9 cellular contexts compared by ENCODE assay signal in the genomic region with DNA sequence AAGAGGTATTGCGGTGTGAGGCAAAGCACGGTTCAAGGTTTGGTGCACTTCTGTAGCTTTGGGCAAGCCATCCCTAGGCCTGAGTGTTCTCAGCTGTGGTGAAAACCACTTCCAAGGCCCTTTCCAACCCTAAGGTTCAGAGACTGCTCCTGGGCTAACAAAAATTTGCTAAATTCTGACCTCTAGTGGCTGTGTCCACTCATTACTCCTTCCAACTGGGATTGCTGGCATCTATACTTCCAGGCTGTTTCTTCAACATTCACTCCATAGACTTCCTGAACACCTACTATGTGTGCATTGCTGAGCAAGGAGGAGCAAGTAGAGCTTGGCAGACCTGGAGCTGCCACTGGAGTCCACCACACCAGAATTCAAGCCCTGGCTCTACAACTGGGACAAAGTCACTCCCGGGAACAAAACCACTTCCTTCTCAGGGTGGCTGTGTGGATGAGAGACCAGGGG. TPM values are rescaled to one million over a fixed set of nuclear protein-coding genes. Genes with fewer than 3 reads are reported as not detected.
DNase-seq lines count a peak whose midpoint lies in the region; ATAC-seq, FAIRE-seq and TF ChIP-seq lines count a peak whose summit lies in the region.
"Had no signal": no experiment of that assay in that cellular context is flagged by ENCODE, and none has a peak within 500 bp of the region (broad histone marks: within the 10 kb centered on the region; RNA-seq: fewer than 3 reads in every experiment).

No MANE protein-coding gene starts in this region.

- H4K20me1 ChIP-seq in DND-41 (ENCODE audit: insufficient read depth, low read length) = no peaks in the 10 kb centered on the region; the same call in 1 of the 2 replicates

- peak; percentile 7 for FAIRE-seq in RCC 7860 (lab: Jason Lieb, UNC)

- H3K79me2 ChIP-seq in DND-41 (ENCODE audit: insufficient read depth, low read length) = no peaks in the 10 kb centered on the region

- peak; percentile 80 for ATAC-seq in DND-41 (ENCODE audit: insufficient read depth, low read depth)
- ATAC-seq in lung (ENCODE audit: insufficient read depth, low FRiP score) = peak; percentile 27
- no peak for ATAC-seq in GM21528 (IDR thresholded peaks at IDR 0.05; ENCODE audit: low FRiP score, unreplicated experiment)
- ATAC-seq: effector memory CD8-positive, alpha-beta T cell had no signal

- H3K4me2 ChIP-seq in DND-41 (ENCODE audit: insufficient read depth, low read length) = no peak overlapping the region

- no peaks in the 10 kb centered on the region for H3K27me3 ChIP-seq in DND-41 (ENCODE audit: insufficient read depth, low read length, poor library complexity)
- H3K27me3 ChIP-seq in lung (ENCODE audit: control insufficient read depth, insufficient read depth) = no peaks in the 10 kb centered on the region

- DNase-seq in A172 (ENCODE audit: low spot score) (peak; percentile 59), DND-41 (peak; percentile 55), RCC 7860 (ENCODE audit: low spot score) (peak; percentile 47), ecto neural progenitor cell (ENCODE audit: low spot score) (peak; percentile 63), lung (ENCODE audit: low spot score) (peak; percentile 40)
- DNase-seq in effector CD4-positive, alpha-beta T cell = no peak

- no peak overlapping the region for H2AFZ ChIP-seq in DND-41 (ENCODE audit: low read depth, low read length)

- H3K4me3 ChIP-seq in DND-41 (ENCODE audit: low read depth in 1 of 2, low read length in 2 of 2) (no peak overlapping the region), lung (no peak overlapping the region)

- 55 to 67% methylated on average over 3 of the region's 3 CpGs for WGBS in lung, 2 donors

- H3K36me3 ChIP-seq in DND-41 (ENCODE audit: insufficient read depth, low read length) (peaks cover 55% of the 10 kb centered on the region), lung (ENCODE audit: control insufficient read depth in 2 of 2, insufficient read depth in 2 of 2, low read length in 2 of 2) (peaks cover 12 to 38% of the 10 kb centered on the region in 2 donors)

- H3K9me3 ChIP-seq in DND-41 (ENCODE audit: insufficient read depth, low read length, severe bottlenecking) = no peaks in the 10 kb centered on the region
- H3K9me3 ChIP-seq in lung (ENCODE audit: control insufficient read depth in 2 of 2, insufficient read depth in 1 of 2, low read length in 1 of 2) = no peaks in the 10 kb centered on the region

- peak; percentile 87 for TF ChIP-seq CTCF in DND-41 (IDR thresholded peaks at IDR 0.05; ENCODE audit: borderline replicate concordance, extremely low read depth, low read length, poor library complexity, severe bottlenecking)
- peak; percentile 75 for TF ChIP-seq CTCF in LNCAP (IDR thresholded peaks at IDR 0.05)
- peak; percentile 64 for TF ChIP-seq CTCF in lung (IDR thresholded peaks at IDR 0.05; ENCODE audit: control extremely low read depth, extremely low read depth)

- H3K9ac ChIP-seq in DND-41 (ENCODE audit: low read depth, low read length) = no peak overlapping the region

- H3K4me1 ChIP-seq in DND-41 (ENCODE audit: insufficient read depth, low read length) (no peaks in the 10 kb centered on the region), lung (ENCODE audit: control insufficient read depth in 2 of 2, insufficient read depth in 2 of 2, low read length in 2 of 2) (peaks cover 0 to 2% of the 10 kb centered on the region in 2 donors)

- H3K27ac ChIP-seq in DND-41 (ENCODE audit: low read length) (no peak overlapping the region), lung (ENCODE audit: low read depth in 1 of 2, low read length in 1 of 2) (no peak overlapping the region)

RNA-seq across cellular contexts. Expression of a gene that starts 29.3 kb away (rescaled TPM):
- 1.7 and 2.0 TPM in 2 replicates for total RNA-seq in A172 (2014; rRNA removed; shearing (Covaris generic))
- total RNA-seq in lung = 10 to 100 TPM; 47.6 to 53.2 TPM
- polyA plus RNA-seq in lung = 10 to 100 TPM in 1 of 2 donors, 1 to 10 TPM in 1; 9.9 to 10.9 TPM

RNA-seq across cellular contexts. Expression of a gene that starts 33.3 kb away (rescaled TPM):
- total RNA-seq in A172 (2014; rRNA removed; shearing (Covaris generic)) = 33.1 and 43.8 TPM in 2 replicates
- 10 to 100 TPM; 41.6 to 43.8 TPM for total RNA-seq in lung
- polyA plus RNA-seq in lung = 10 to 100 TPM; 26.5 to 36.5 TPM

Comparison
In these comparisons a context has a peak if more than half of its experiments do, and no peak if none do; other contexts are left out.
1. RNA of a gene that starts 29.3 kb away (total RNA-seq): 47.6 to 53.2 TPM in lung; 1.7 to 2.0 TPM in A172; every median in the first group is over 10 times any median in the second.
2. Peak in every context shown above with its lines, with median percentiles within 50 percentile points of each other: CTCF ChIP-seq.